Comparison of ENCODE assay signal across 13 cellular contexts in genomic region chr4:140018931-140019618, GRCh38.
DNase-seq lines count a peak whose midpoint lies in the region; ATAC-seq and TF ChIP-seq lines count a peak whose summit lies in the region.
"Had no signal": no experiment of that assay in that cellular context is flagged by ENCODE, and none has a peak within 500 bp of the region (broad histone marks: within the 10 kb centered on the region; RNA-seq: fewer than 3 reads in every experiment).

No MANE protein-coding gene starts in this region.

- no peak overlapping the region for H3K27ac ChIP-seq in neural progenitor cell

- H3K4me3 Mint-ChIP-seq in mesothelial cell of epicardium = no peak overlapping the region
- no peak overlapping the region for H3K4me3 Mint-ChIP-seq in neural progenitor cell
- H3K4me3 Mint-ChIP-seq: activated naive CD8-positive, alpha-beta T cell treated with anti-CD3 and anti-CD28 coated beads, Interleukin-2, amount 10 ng/mL, durations not matched to agents 7 days and 5 days; CD8-positive, alpha-beta memory T cell; stimulated activated naive CD8-positive, alpha-beta T cell treated with anti-CD3 and anti-CD28 coated beads, Interleukin-15, Interleukin-2, amounts not matched to agents 100 ng/mL and 50 ng/mL, for 24 hours had no signal

- no peak for TF ChIP-seq CTCF in mesothelial cell of epicardium (IDR thresholded peaks at IDR 0.05; ENCODE audit: unreplicated experiment)
- no peak for TF ChIP-seq CTCF in neural progenitor cell (IDR thresholded peaks at IDR 0.05)

- no peak for ATAC-seq in GM19397 (IDR thresholded peaks at IDR 0.05; ENCODE audit: unreplicated experiment)

- H3K36me3 Mint-ChIP-seq in mesothelial cell of epicardium (peaks cover 10% of the 10 kb centered on the region), neural progenitor cell (no peaks in the 10 kb centered on the region)
- H3K36me3 Mint-ChIP-seq: activated naive CD8-positive, alpha-beta T cell treated with anti-CD3 and anti-CD28 coated beads, Interleukin-2, amount 10 ng/mL, durations not matched to agents 7 days and 5 days; CD8-positive, alpha-beta memory T cell had no signal

- H3F3A ChIP-seq in neural progenitor cell (ENCODE audit: low read depth) = no peaks in the 10 kb centered on the region

- H3K27ac Mint-ChIP-seq in mesothelial cell of epicardium (peak overlapping the region; percentile 15), neural progenitor cell (no peak overlapping the region)
- H3K27ac Mint-ChIP-seq: activated naive CD8-positive, alpha-beta T cell treated with anti-CD3 and anti-CD28 coated beads, Interleukin-2, amount 10 ng/mL, durations not matched to agents 7 days and 5 days; CD8-positive, alpha-beta memory T cell; stimulated activated naive CD8-positive, alpha-beta T cell treated with anti-CD3 and anti-CD28 coated beads, Interleukin-15, Interleukin-2, amounts not matched to agents 100 ng/mL and 50 ng/mL, for 24 hours had no signal

- no peaks in the 10 kb centered on the region for H3K27me3 Mint-ChIP-seq in mesothelial cell of epicardium (ENCODE audit: low read depth)
- peaks cover under 1% of the 10 kb centered on the region for H3K27me3 Mint-ChIP-seq in neural progenitor cell (ENCODE audit: insufficient read depth, low read depth)

- no peak overlapping the region for H2AFZ ChIP-seq in neural progenitor cell (replicated peaks)

- no peaks in the 10 kb centered on the region for H3K9me3 ChIP-seq in neural progenitor cell (ENCODE audit: low read depth)

- no peak overlapping the region for H3K4me3 ChIP-seq in neural progenitor cell

- H3K9ac ChIP-seq in neural progenitor cell = no peak overlapping the region

- no peak overlapping the region for H3K4me2 ChIP-seq in neural progenitor cell

- no peaks in the 10 kb centered on the region for H3K36me3 ChIP-seq in neural progenitor cell

- no peaks in the 10 kb centered on the region for H4K20me1 ChIP-seq in neural progenitor cell (ENCODE audit: low read depth)

- no peaks in the 10 kb centered on the region for H3K79me2 ChIP-seq in neural progenitor cell (ENCODE audit: low read depth)

- H3K9me3 Mint-ChIP-seq in mesothelial cell of epicardium (peaks cover 15% of the 10 kb centered on the region), neural progenitor cell (peaks cover 15% of the 10 kb centered on the region)
- H3K9me3 Mint-ChIP-seq: CD8-positive, alpha-beta memory T cell; stimulated activated naive CD8-positive, alpha-beta T cell treated with anti-CD3 and anti-CD28 coated beads, Interleukin-15, Interleukin-2, amounts not matched to agents 100 ng/mL and 50 ng/mL, for 24 hours had no signal

- H3K4me1 ChIP-seq in neural progenitor cell = peaks cover 9% of the 10 kb centered on the region

- no peaks in the 10 kb centered on the region for H3K27me3 ChIP-seq in neural progenitor cell

- H3K4me1 Mint-ChIP-seq in mesothelial cell of epicardium (peaks cover 38% of the 10 kb centered on the region), neural progenitor cell (peaks cover 6% of the 10 kb centered on the region)
- H3K4me1 Mint-ChIP-seq: CD8-positive, alpha-beta memory T cell had no signal

- DNase-seq in COLO668 (lab: John Stamatoyannopoulos, UW; ENCODE audit: unreplicated experiment) (peak; percentile 49), LoVo (ENCODE audit: low spot score) (peak; percentile 58), SHP77 (lab: John Stamatoyannopoulos, UW) (peak; percentile 31 to 49), mesothelial cell of epicardium (ENCODE audit: low spot score in 2 of 2, unreplicated experiment in 2 of 2) (no peak), NCI-H2196 treated with DMSO at 0.1 percent for 48 hours (lab: John Stamatoyannopoulos, UW; ENCODE audit: unreplicated experiment) (no peak), neural progenitor cell (ENCODE audit: low spot score) (no peak), AML-193 (lab: John Stamatoyannopoulos, UW) (no peak)
- DNase-seq: activated naive CD8-positive, alpha-beta T cell treated with anti-CD3 and anti-CD28 coated beads, Interleukin-2, amount 10 ng/mL, durations not matched to agents 7 days and 5 days; CD8-positive, alpha-beta memory T cell; stimulated activated CD4-positive, alpha-beta T cell treated with anti-CD3 and anti-CD28 coated beads, Interleukin-2, amount 100 ng/mL, for 24 hours; T-helper 1 cell had no signal

Comparison
In these comparisons a context has a peak if more than half of its experiments do, and no peak if none do; other contexts are left out.
1. DNase-seq: peak in COLO668 (single experiment), LoVo (single experiment) and SHP77 (2 of 2); none in mesothelial cell of epicardium (0 of 2), NCI-H2196 treated with DMSO at 0.1 percent for 48 hours (single experiment), neural progenitor cell (single experiment) and AML-193 (0 of 2).